In the genomic region with DNA sequence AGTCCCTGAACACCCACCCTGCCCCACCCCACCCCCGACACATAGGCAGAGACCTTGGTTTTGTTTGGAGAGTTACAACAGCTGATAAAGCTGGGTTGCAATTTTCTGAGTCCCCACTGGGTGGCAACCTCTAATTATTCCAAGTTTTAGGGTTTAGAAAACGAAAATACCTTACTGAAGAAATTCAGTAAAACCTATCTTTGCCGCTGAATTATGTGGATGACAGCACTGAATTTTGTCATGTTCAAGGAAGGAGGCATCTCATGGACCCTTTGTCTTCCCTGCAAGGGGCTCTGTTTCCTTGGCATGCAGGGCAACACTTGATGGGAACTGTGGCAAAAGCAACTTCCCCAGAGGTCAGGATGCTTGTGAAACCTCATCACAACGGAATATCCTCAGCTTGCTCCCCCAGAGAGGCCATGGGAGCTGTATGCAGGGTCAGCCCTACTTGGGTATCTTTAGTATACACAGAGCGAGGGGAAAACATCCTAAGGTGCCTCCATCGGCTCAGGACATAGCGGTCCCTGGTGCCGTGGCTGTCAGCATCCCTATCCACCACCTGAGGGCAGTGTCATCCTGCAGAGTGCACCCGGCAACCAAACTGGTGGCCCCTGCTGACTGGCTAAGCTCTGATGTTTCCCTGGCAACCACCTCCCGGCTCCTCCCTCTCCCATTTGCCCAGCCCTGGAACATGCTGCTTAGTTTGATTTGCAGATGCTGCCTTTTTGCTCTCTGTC, we compare ENCODE assay signal across 1 cellular context.
TF ChIP-seq lines count a peak whose summit lies in the region.

No MANE protein-coding gene starts in this region.

TF ChIP-seq in GM12878, 131 proteins besides CTCF, POLR2A, EP300 and RAD21 (continued from another document):
- TF ChIP-seq IRF5 (IDR thresholded peaks at IDR 0.05; ENCODE audit: borderline replicate concordance): no peak
- no peak for TF ChIP-seq MLLT1 (IDR thresholded peaks at IDR 0.05)
- no peak for TF ChIP-seq POU2F2 (IDR thresholded peaks at IDR 0.05; ENCODE audit: borderline replicate concordance, low read depth, low read length)
- no peak for TF ChIP-seq RBBP5 (conservative IDR thresholded peaks at IDR 0.05)
- TF ChIP-seq ZNF687 (IDR thresholded peaks at IDR 0.05): no peak
- no peak for TF ChIP-seq USF2 (IDR thresholded peaks at IDR 0.05; ENCODE audit: borderline replicate concordance, low read depth, low read length)
- no peak for TF ChIP-seq EED (IDR thresholded peaks at IDR 0.05; ENCODE audit: low read depth)
- TF ChIP-seq KDM1A (IDR thresholded peaks at IDR 0.05; ENCODE audit: borderline replicate concordance): no peak
- TF ChIP-seq BCL11A (IDR thresholded peaks at IDR 0.05; ENCODE audit: low read depth, low read length): no peak
- TF ChIP-seq USF1 (IDR thresholded peaks at IDR 0.05; ENCODE audit: borderline replicate concordance, extremely low read length, insufficient read depth, low read depth, low read length): no peak
- no peak for TF ChIP-seq CHD2 (IDR thresholded peaks at IDR 0.05; ENCODE audit: borderline replicate concordance, low read depth, low read length)
- TF ChIP-seq RELA (IDR thresholded peaks at IDR 0.05; ENCODE audit: borderline replicate concordance, partially characterized antibody): no peak
- TF ChIP-seq, protein P1, sequence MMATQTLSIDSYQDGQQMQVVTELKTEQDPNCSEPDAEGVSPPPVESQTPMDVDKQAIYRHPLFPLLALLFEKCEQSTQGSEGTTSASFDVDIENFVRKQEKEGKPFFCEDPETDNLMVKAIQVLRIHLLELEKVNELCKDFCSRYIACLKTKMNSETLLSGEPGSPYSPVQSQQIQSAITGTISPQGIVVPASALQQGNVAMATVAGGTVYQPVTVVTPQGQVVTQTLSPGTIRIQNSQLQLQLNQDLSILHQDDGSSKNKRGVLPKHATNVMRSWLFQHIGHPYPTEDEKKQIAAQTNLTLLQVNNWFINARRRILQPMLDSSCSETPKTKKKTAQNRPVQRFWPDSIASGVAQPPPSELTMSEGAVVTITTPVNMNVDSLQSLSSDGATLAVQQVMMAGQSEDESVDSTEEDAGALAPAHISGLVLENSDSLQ (IDR thresholded peaks at IDR 0.05): peak; percentile 60
- no peak for TF ChIP-seq ZNF24 (IDR thresholded peaks at IDR 0.05)
- TF ChIP-seq MYC (IDR thresholded peaks at IDR 0.05; ENCODE audit: insufficient read depth, insufficient read length, insufficient replicate concordance, low read length, severe bottlenecking): no peak
- TF ChIP-seq, protein P2, sequence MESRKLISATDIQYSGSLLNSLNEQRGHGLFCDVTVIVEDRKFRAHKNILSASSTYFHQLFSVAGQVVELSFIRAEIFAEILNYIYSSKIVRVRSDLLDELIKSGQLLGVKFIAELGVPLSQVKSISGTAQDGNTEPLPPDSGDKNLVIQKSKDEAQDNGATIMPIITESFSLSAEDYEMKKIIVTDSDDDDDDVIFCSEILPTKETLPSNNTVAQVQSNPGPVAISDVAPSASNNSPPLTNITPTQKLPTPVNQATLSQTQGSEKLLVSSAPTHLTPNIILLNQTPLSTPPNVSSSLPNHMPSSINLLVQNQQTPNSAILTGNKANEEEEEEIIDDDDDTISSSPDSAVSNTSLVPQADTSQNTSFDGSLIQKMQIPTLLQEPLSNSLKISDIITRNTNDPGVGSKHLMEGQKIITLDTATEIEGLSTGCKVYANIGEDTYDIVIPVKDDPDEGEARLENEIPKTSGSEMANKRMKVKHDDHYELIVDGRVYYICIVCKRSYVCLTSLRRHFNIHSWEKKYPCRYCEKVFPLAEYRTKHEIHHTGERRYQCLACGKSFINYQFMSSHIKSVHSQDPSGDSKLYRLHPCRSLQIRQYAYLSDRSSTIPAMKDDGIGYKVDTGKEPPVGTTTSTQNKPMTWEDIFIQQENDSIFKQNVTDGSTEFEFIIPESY (IDR thresholded peaks at IDR 0.05): no peak
- no peak for TF ChIP-seq WRNIP1 (IDR thresholded peaks at IDR 0.05; ENCODE audit: borderline replicate concordance, low read depth, low read length)
- TF ChIP-seq ZNF384 (IDR thresholded peaks at IDR 0.05; ENCODE audit: borderline replicate concordance, low read depth, low read length): no peak
- peak; percentile 78 for TF ChIP-seq SMC3 (IDR thresholded peaks at IDR 0.05; ENCODE audit: borderline replicate concordance, low read length)
- TF ChIP-seq FOS (IDR thresholded peaks at IDR 0.05; ENCODE audit: borderline replicate concordance, extremely low read depth, insufficient read length): no peak
- TF ChIP-seq TAF1 (IDR thresholded peaks at IDR 0.05; ENCODE audit: borderline replicate concordance, low read depth, low read length): no peak
- no peak for TF ChIP-seq RCOR1 (conservative IDR thresholded peaks at IDR 0.05; ENCODE audit: low read depth, low read length)
- no peak for TF ChIP-seq NR2C2 (IDR thresholded peaks at IDR 0.05; ENCODE audit: borderline replicate concordance, control insufficient read depth, insufficient read length, low read depth)
- no peak for TF ChIP-seq GABPA (IDR thresholded peaks at IDR 0.05; ENCODE audit: low read depth)
- TF ChIP-seq LARP7 (IDR thresholded peaks at IDR 0.05): no peak
- no peak for TF ChIP-seq SIX5 (IDR thresholded peaks at IDR 0.05; ENCODE audit: low read depth, low read length, severe bottlenecking)
- TF ChIP-seq CBX3 (IDR thresholded peaks at IDR 0.05; ENCODE audit: borderline replicate concordance, low read depth): no peak
- TF ChIP-seq POLR2AphosphoS2 (IDR thresholded peaks at IDR 0.05; ENCODE audit: low read depth, low read length): no peak
